19 cellular contexts compared by ENCODE assay signal in genomic region chr14:101115652-101116051, GRCh38.
DNase-seq lines count a peak whose midpoint lies in the region; ATAC-seq and TF ChIP-seq lines count a peak whose summit lies in the region.
"Had no signal": no experiment of that assay in that cellular context is flagged by ENCODE, and none has a peak within 500 bp of the region (broad histone marks: within the 10 kb centered on the region; RNA-seq: fewer than 3 reads in every experiment).

No MANE protein-coding gene starts in this region.

- H3K4me1 ChIP-seq in esophagus muscularis mucosa (no peaks in the 10 kb centered on the region), right lobe of liver (no peaks in the 10 kb centered on the region)

- TF ChIP-seq CTCF in esophagus muscularis mucosa (IDR thresholded peaks at IDR 0.05), result no peak
- TF ChIP-seq CTCF in osteocyte (IDR thresholded peaks at IDR 0.05), result no peak
- TF ChIP-seq CTCF in right lobe of liver (IDR thresholded peaks at IDR 0.05), result no peak
- TF ChIP-seq CTCF in WTC11 (IDR thresholded peaks at IDR 0.05), result no peak

- H3K36me3 Mint-ChIP-seq in activated CD8-positive, alpha-beta memory T cell treated with anti-CD3 and anti-CD28 coated beads, Interleukin-2, amount 10 ng/mL, durations not matched to agents 7 days and 5 days, result no peaks in the 10 kb centered on the region
- H3K36me3 Mint-ChIP-seq in osteocyte (ENCODE audit: unreplicated experiment) (no peaks in the 10 kb centered on the region), WTC11 (no peaks in the 10 kb centered on the region)
- H3K36me3 Mint-ChIP-seq: CD4-positive, alpha-beta memory T cell had no signal

- H3K9me3 Mint-ChIP-seq in activated CD8-positive, alpha-beta memory T cell treated with anti-CD3 and anti-CD28 coated beads, Interleukin-2, amount 10 ng/mL, durations not matched to agents 7 days and 5 days (ENCODE audit: low read depth), result no peaks in the 10 kb centered on the region
- H3K9me3 Mint-ChIP-seq in osteocyte (ENCODE audit: unreplicated experiment) (no peaks in the 10 kb centered on the region), WTC11 (no peaks in the 10 kb centered on the region)

- H3K27me3 ChIP-seq in esophagus muscularis mucosa, result peaks cover 0 to 7% (median 0%) of the 10 kb centered on the region in 4 donors
- H3K27me3 ChIP-seq in right lobe of liver, result no peaks in the 10 kb centered on the region
- H3K27me3 ChIP-seq: BLaER1 had no signal

- no peak for TF ChIP-seq POLR2A in esophagus muscularis mucosa (IDR thresholded peaks at IDR 0.05; ENCODE audit: low read depth)
- TF ChIP-seq POLR2A in right lobe of liver (IDR thresholded peaks at IDR 0.05), result no peak

- H3K27me3 Mint-ChIP-seq in activated CD8-positive, alpha-beta memory T cell treated with anti-CD3 and anti-CD28 coated beads, Interleukin-2, amount 10 ng/mL, durations not matched to agents 7 days and 5 days, result peaks cover 18% of the 10 kb centered on the region
- H3K27me3 Mint-ChIP-seq in osteocyte (ENCODE audit: unreplicated experiment) (peaks cover 4% of the 10 kb centered on the region), WTC11 (ENCODE audit: low read depth) (peaks cover 7% of the 10 kb centered on the region; the same call in 1 of the 2 replicates)

- H3K4me3 ChIP-seq in esophagus muscularis mucosa (no peak overlapping the region), right lobe of liver (no peak overlapping the region)
- H3K4me3 ChIP-seq: BLaER1, GM12878 had no signal

- intact Hi-C loops in esophagus muscularis mucosa (cut with DNase I), result no loop called here
- intact Hi-C loops in right lobe of liver (cut with DNase I), result no loop called here

- CTCF ChIA-PET in activated CD8-positive, alpha-beta memory T cell treated with anti-CD3 and anti-CD28 coated beads, Interleukin-2, amount 10 ng/mL, durations not matched to agents 7 days and 5 days (lab: Charles Lee), result no interaction called here
- CTCF ChIA-PET in WTC11 (lab: Charles Lee), result interaction anchor here (0.6 to 1.4 kb wide), 2 partner anchors 21 to 56 kb away, joined by 3 read pairs; no protein-coding TSS in a partner anchor

- H3K4me3 Mint-ChIP-seq in activated CD8-positive, alpha-beta memory T cell treated with anti-CD3 and anti-CD28 coated beads, Interleukin-2, amount 10 ng/mL, durations not matched to agents 7 days and 5 days, result no peak overlapping the region
- H3K4me3 Mint-ChIP-seq in osteocyte (ENCODE audit: unreplicated experiment) (no peak overlapping the region), WTC11 (no peak overlapping the region)
- H3K4me3 Mint-ChIP-seq: CD14-positive monocyte; CD4-positive, alpha-beta memory T cell; H9 had no signal

- H3K4me1 Mint-ChIP-seq in activated CD8-positive, alpha-beta memory T cell treated with anti-CD3 and anti-CD28 coated beads, Interleukin-2, amount 10 ng/mL, durations not matched to agents 7 days and 5 days, result peaks cover 8% of the 10 kb centered on the region
- H3K4me1 Mint-ChIP-seq in osteocyte (ENCODE audit: unreplicated experiment) (peaks cover 17% of the 10 kb centered on the region), WTC11 (peaks cover 24% of the 10 kb centered on the region)

- POLR2A ChIA-PET in WTC11 (lab: Charles Lee), result no interaction called here

- ATAC-seq in activated CD8-positive, alpha-beta memory T cell treated with anti-CD3 and anti-CD28 coated beads, Interleukin-2, amount 10 ng/mL, durations not matched to agents 7 days and 5 days, result no peak
- ATAC-seq in right lobe of liver (no peak), WTC11 (no peak)
- ATAC-seq: GM12878 had no signal

- peak; percentile 19 for DNase-seq in activated CD8-positive, alpha-beta memory T cell treated with anti-CD3 and anti-CD28 coated beads for 24 hours
- DNase-seq in activated CD8-positive, alpha-beta memory T cell treated with anti-CD3 and anti-CD28 coated beads, Interleukin-2, amount 10 ng/mL, durations not matched to agents 7 days and 5 days, result no peak
- DNase-seq in esophagus muscularis mucosa (ENCODE audit: extremely low spot score) (peak; percentile 66), osteocyte (ENCODE audit: extremely low spot score, unreplicated experiment) (peak; percentile 66), right lobe of liver (no peak), COR-L47 (lab: John Stamatoyannopoulos, UW) (no peak), WTC11 (ENCODE audit: low spot score) (no peak)
- DNase-seq: 8988T; Calu3; CD4-positive, alpha-beta memory T cell; DMS 273 treated with DMSO at 0.1 percent for 48 hours; DMS53; DND-41; EL; GOT3; H9 had no signal

- H3K27ac Mint-ChIP-seq in activated CD8-positive, alpha-beta memory T cell treated with anti-CD3 and anti-CD28 coated beads, Interleukin-2, amount 10 ng/mL, durations not matched to agents 7 days and 5 days, result no peak overlapping the region
- no peak overlapping the region for H3K27ac Mint-ChIP-seq in osteocyte (ENCODE audit: unreplicated experiment)
- no peak overlapping the region for H3K27ac Mint-ChIP-seq in WTC11
- H3K27ac Mint-ChIP-seq: CD4-positive, alpha-beta memory T cell had no signal

- 91% methylated on average over 8 of the region's 8 CpGs for WGBS in esophagus muscularis mucosa
- WGBS in right lobe of liver (ENCODE audit: insufficient coverage, low coverage, low lambda C conversion rate, missing lambda C conversion rate), result 82% methylated on average over 8 of the region's 8 CpGs

- no peaks in the 10 kb centered on the region for H3K9me3 ChIP-seq in esophagus muscularis mucosa
- H3K9me3 ChIP-seq in right lobe of liver, result no peaks in the 10 kb centered on the region
- H3K9me3 ChIP-seq: BLaER1 had no signal

- H3K27ac ChIP-seq in esophagus muscularis mucosa (replicated peaks in 1 of 4) (no peak overlapping the region), right lobe of liver (no peak overlapping the region)

- H3K36me3 ChIP-seq in esophagus muscularis mucosa (no peaks in the 10 kb centered on the region), right lobe of liver (no peaks in the 10 kb centered on the region)
- H3K36me3 ChIP-seq: BLaER1 had no signal

- no peak for TF ChIP-seq EP300 in esophagus muscularis mucosa (IDR thresholded peaks at IDR 0.05)

TF ChIP-seq in WTC11, 78 proteins besides CTCF, POLR2A, EP300 and RAD21:
- TF ChIP-seq RELA (CRISPR knock-in tag; IDR thresholded peaks at IDR 0.05; ENCODE audit: borderline replicate concordance), result no peak
- TF ChIP-seq USF2 (CRISPR knock-in tag; IDR thresholded peaks at IDR 0.05), result no peak
TF ChIP-seq in WTC11: peak in this region for 0.

Comparison
In these comparisons a context has a peak if more than half of its experiments do, and no peak if none do; other contexts are left out.
1. DNase-seq: peak in activated CD8-positive, alpha-beta memory T cell treated with anti-CD3 and anti-CD28 coated beads for 24 hours (single experiment), esophagus muscularis mucosa (single experiment) and osteocyte (single experiment); none in activated CD8-positive, alpha-beta memory T cell treated with anti-CD3 and anti-CD28 coated beads, Interleukin-2, amount 10 ng/mL, durations not matched to agents 7 days and 5 days (single experiment), right lobe of liver (0 of 3), COR-L47 (single experiment) and WTC11 (single experiment).